Comparison of ENCODE assay signal across 1 cellular context in genomic region chr2:96638144-96639121, GRCh38.
A peak's percentile ranks its signal among the peaks of the same experiment; 100 is the strongest.
TF ChIP-seq lines count a peak whose summit lies in the region.

Gene KANSL3 (minus strand): TSS chr2:96638312. CDS start chr2:96637135, 1,177 bp downstream.

TF ChIP-seq in HCT116, 20 proteins besides CTCF, POLR2A, EP300 and RAD21 (continued from another document):
- peak; percentile 85; the same call in 1 of the 2 replicates for TF ChIP-seq ZFX (IDR thresholded peaks at IDR 0.05)
- TF ChIP-seq, protein P1, sequence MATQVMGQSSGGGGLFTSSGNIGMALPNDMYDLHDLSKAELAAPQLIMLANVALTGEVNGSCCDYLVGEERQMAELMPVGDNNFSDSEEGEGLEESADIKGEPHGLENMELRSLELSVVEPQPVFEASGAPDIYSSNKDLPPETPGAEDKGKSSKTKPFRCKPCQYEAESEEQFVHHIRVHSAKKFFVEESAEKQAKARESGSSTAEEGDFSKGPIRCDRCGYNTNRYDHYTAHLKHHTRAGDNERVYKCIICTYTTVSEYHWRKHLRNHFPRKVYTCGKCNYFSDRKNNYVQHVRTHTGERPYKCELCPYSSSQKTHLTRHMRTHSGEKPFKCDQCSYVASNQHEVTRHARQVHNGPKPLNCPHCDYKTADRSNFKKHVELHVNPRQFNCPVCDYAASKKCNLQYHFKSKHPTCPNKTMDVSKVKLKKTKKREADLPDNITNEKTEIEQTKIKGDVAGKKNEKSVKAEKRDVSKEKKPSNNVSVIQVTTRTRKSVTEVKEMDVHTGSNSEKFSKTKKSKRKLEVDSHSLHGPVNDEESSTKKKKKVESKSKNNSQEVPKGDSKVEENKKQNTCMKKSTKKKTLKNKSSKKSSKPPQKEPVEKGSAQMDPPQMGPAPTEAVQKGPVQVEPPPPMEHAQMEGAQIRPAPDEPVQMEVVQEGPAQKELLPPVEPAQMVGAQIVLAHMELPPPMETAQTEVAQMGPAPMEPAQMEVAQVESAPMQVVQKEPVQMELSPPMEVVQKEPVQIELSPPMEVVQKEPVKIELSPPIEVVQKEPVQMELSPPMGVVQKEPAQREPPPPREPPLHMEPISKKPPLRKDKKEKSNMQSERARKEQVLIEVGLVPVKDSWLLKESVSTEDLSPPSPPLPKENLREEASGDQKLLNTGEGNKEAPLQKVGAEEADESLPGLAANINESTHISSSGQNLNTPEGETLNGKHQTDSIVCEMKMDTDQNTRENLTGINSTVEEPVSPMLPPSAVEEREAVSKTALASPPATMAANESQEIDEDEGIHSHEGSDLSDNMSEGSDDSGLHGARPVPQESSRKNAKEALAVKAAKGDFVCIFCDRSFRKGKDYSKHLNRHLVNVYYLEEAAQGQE (IDR thresholded peaks at IDR 0.05; ENCODE audit: low read depth) = no peak
- TF ChIP-seq SRF (IDR thresholded peaks at IDR 0.05; ENCODE audit: low read depth) = peak; percentile 39; the same call in 1 of the 2 replicates
TF ChIP-seq in HCT116: peak in this region for 13.
